ENCODE assay signal across 8 cellular contexts in genomic region chr11:95715777-95716241, GRCh38.
DNase-seq lines count a peak whose midpoint lies in the region; ATAC-seq and TF ChIP-seq lines count a peak whose summit lies in the region.

No MANE protein-coding gene starts in this region.

- TF ChIP-seq EP300 in tibial nerve (IDR thresholded peaks at IDR 0.05) = peak in 1 of 2 donors; percentile 47

- H3K27ac ChIP-seq in tibial nerve (peak overlapping the region in 3 of 4 donors; percentile 18 to 67 (median 21)), tibial artery (no peak overlapping the region)

- H3K27me3 Mint-ChIP-seq in Caco-2 (ENCODE audit: insufficient read depth, unreplicated experiment) = no peaks in the 10 kb centered on the region

- ATAC-seq in GM19043 (IDR thresholded peaks at IDR 0.05; ENCODE audit: low read depth, unreplicated experiment) = peak; percentile 61
- ATAC-seq in HG03060 (IDR thresholded peaks at IDR 0.05; ENCODE audit: low read depth, unreplicated experiment) = peak; percentile 86

- no peak for TF ChIP-seq POLR2A in tibial nerve (IDR thresholded peaks at IDR 0.05)

- H3K27me3 ChIP-seq in tibial nerve = no peaks in the 10 kb centered on the region
- H3K27me3 ChIP-seq in tibial artery = no peaks in the 10 kb centered on the region
- no peaks in the 10 kb centered on the region for H3K27me3 ChIP-seq in Caco-2 (replicated peaks; ENCODE audit: control insufficient read depth, insufficient read depth, low read length)

- H3K4me3 ChIP-seq in tibial nerve (no peak overlapping the region), tibial artery (no peak overlapping the region), Caco-2 (ENCODE audit: low read depth, low read length) (no peak overlapping the region)

- no peak overlapping the region for H3K27ac Mint-ChIP-seq in Caco-2 (ENCODE audit: unreplicated experiment)

- TF ChIP-seq CTCF in tibial nerve (IDR thresholded peaks at IDR 0.05) (no peak), tibial artery (IDR thresholded peaks at IDR 0.05) (no peak), Caco-2 (IDR thresholded peaks at IDR 0.05; ENCODE audit: insufficient read depth in 1 of 2, low read depth in 1 of 2, low read length in 1 of 2, severe bottlenecking in 1 of 2, unreplicated experiment in 1 of 2) (no peak)

- DNase-seq in activated CD4-positive, alpha-beta T cell treated with anti-CD3 and anti-CD28 coated beads for 48 hours = peak; percentile 64
- peak; percentile 75 for DNase-seq in globus pallidus (ENCODE audit: low spot score)
- no peak for DNase-seq in tibial nerve (ENCODE audit: low spot score in 2 of 2)
- no peak for DNase-seq in tibial artery
- DNase-seq in NCI-H128 (lab: John Stamatoyannopoulos, UW; ENCODE audit: unreplicated experiment) = no peak
- no peak for DNase-seq in Caco-2

- H3K9me3 Mint-ChIP-seq in Caco-2 (ENCODE audit: unreplicated experiment) = no peaks in the 10 kb centered on the region

- H3K36me3 ChIP-seq in tibial nerve (no peaks in the 10 kb centered on the region), tibial artery (no peaks in the 10 kb centered on the region), Caco-2 (ENCODE audit: control insufficient read depth, insufficient read depth, low read length) (no peaks in the 10 kb centered on the region)

- H3K4me1 Mint-ChIP-seq in Caco-2 (ENCODE audit: low read depth, unreplicated experiment) = peaks cover 13% of the 10 kb centered on the region

- POLR2A ChIA-PET in Caco-2 (lab: Charles Lee) = no interaction called here

- H3K4me1 ChIP-seq in tibial nerve (peaks cover 0 to 24% (median 3%) of the 10 kb centered on the region in 4 donors), tibial artery (no peaks in the 10 kb centered on the region), Caco-2 (no peaks in the 10 kb centered on the region; the same call in 1 of the 2 replicates)

- H3K4me3 Mint-ChIP-seq in Caco-2 (ENCODE audit: unreplicated experiment) = no peak overlapping the region

- no peaks in the 10 kb centered on the region for H3K36me3 Mint-ChIP-seq in Caco-2 (ENCODE audit: insufficient read depth, unreplicated experiment)

- intact Hi-C loops in tibial artery (cut with DNase I; ENCODE audit: low total_unique reads) (no loop called here), Caco-2 (cut with micrococcal nuclease; ENCODE audit: unreplicated experiment) (loop anchor here (1.0 kb wide), 1 partner anchor 7 kb away; no protein-coding TSS in a partner anchor)

- 11 to 19% methylated on average over 2 of the region's 2 CpGs for WGBS in tibial nerve, 2 donors

- BruUV-seq in Caco-2 (replicated peaks; lab: Mats Ljungman, UMichigan) = no TSS peak

- CTCF ChIA-PET in Caco-2 (lab: Charles Lee) = interaction anchor here (1.4 to 2.1 kb wide), 2 partner anchors 11 to 561 kb away, joined by 5 to 9 read pairs; no protein-coding TSS in a partner anchor

- H3K9me3 ChIP-seq in tibial nerve (no peaks in the 10 kb centered on the region), tibial artery (no peaks in the 10 kb centered on the region), Caco-2 (no peaks in the 10 kb centered on the region)

Comparison
In these comparisons a context has a peak if more than half of its experiments do, and no peak if none do; other contexts are left out.
1. DNase-seq: peak in activated CD4-positive, alpha-beta T cell treated with anti-CD3 and anti-CD28 coated beads for 48 hours (single experiment) and globus pallidus (single experiment); none in tibial nerve (0 of 2), tibial artery (0 of 2), NCI-H128 (single experiment) and Caco-2 (0 of 2).
2. H3K27ac ChIP-seq: peak in tibial nerve (3 of 4); none in tibial artery (0 of 2).